ENCODE assay signal across 8 cellular contexts in the genomic region with DNA sequence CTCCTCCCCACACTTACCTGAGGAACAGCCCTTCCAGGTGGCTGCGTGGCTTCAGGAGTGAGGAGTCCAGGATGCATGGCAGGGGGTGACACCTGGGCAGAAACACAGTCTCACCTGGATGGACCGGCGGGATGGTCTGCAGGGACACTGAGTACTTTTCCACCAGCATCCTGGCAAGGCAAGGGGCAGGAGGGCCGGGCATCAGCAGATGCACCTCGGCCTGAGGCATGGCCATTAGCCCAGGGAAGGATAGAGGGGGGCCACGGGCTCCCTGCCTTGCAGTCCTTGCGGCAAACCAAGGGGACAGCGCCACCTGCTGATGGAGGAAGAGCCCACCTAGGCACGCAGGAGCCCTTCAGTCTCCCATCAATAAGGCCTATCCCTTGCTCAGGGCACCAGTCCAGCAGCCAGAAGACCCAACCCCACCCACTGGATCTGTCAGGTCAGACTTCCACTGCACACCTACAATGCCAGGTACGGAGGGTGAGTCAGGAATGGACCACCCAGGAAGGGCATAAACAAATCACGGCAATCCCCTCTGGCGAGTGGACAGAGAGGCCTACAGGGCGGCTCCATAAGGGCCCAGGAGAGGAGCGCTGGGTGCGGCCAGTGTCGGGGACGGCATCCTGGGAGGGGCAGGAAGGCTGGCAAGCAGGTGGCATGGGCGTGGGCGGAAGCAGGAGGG. TPM values are rescaled to one million over a fixed set of nuclear protein-coding genes. Genes with fewer than 3 reads are reported as not detected.
DNase-seq lines count a peak whose midpoint lies in the region; ATAC-seq and TF ChIP-seq lines count a peak whose summit lies in the region.

No MANE protein-coding gene starts in this region.

- no peaks in the 10 kb centered on the region for H3K9me3 Mint-ChIP-seq in nephron progenitor cell

- no peaks in the 10 kb centered on the region for H3K36me3 ChIP-seq in BE2C
- H3K36me3 ChIP-seq in Panc1 (ENCODE audit: control insufficient read depth, insufficient read depth, low read length), result no peaks in the 10 kb centered on the region

- H3K4me3 Mint-ChIP-seq in nephron progenitor cell, result no peak overlapping the region

- H3K27me3 Mint-ChIP-seq in nephron progenitor cell (ENCODE audit: low read depth, poor library complexity), result peaks cover 14% of the 10 kb centered on the region

- peak; percentile 73 for TF ChIP-seq CTCF in BE2C (IDR thresholded peaks at IDR 0.05; ENCODE audit: low read depth, low read length)
- TF ChIP-seq CTCF in LNCaP clone FGC (IDR thresholded peaks at IDR 0.05; ENCODE audit: control insufficient read depth, extremely low read depth, insufficient read depth), result peak; percentile 80
- TF ChIP-seq CTCF in Panc1 (IDR thresholded peaks at IDR 0.05), result peak; percentile 96
- TF ChIP-seq CTCF in nephron progenitor cell (IDR thresholded peaks at IDR 0.05), result peak; percentile 93

- H3K9me3 ChIP-seq in BE2C, result no peaks in the 10 kb centered on the region
- no peaks in the 10 kb centered on the region for H3K9me3 ChIP-seq in Panc1 (ENCODE audit: control insufficient read depth, insufficient read depth, low read depth, low read length)

- H3K27me3 ChIP-seq in BE2C, result no peaks in the 10 kb centered on the region
- H3K27me3 ChIP-seq in Panc1 (ENCODE audit: control insufficient read depth, insufficient read depth, low read length), result no peaks in the 10 kb centered on the region

- intact Hi-C loops in Panc1 (cut with micrococcal nuclease; ENCODE audit: unreplicated experiment), result no loop called here

- CTCF ChIA-PET in Panc1 (lab: Charles Lee), result interaction anchor here (0.6 to 1.2 kb wide), 2 partner anchors 48 to 102 kb away, joined by 3 read pairs; no protein-coding TSS in a partner anchor

- no peaks in the 10 kb centered on the region for H3K36me3 Mint-ChIP-seq in nephron progenitor cell (ENCODE audit: low read depth)

- BruUV-seq in Panc1 (replicated peaks; lab: Mats Ljungman, UMichigan), result no TSS peak

- peak; percentile 89 for ATAC-seq in GM19438 (IDR thresholded peaks at IDR 0.05; ENCODE audit: low read depth, unreplicated experiment)
- peak; percentile 99 for ATAC-seq in Panc1
- peak; percentile 76 for ATAC-seq in stimulated activated naive CD8-positive, alpha-beta T cell treated with anti-CD3 and anti-CD28 coated beads, Interleukin-15, Interleukin-2, amounts not matched to agents 100 U/mL and 50 U/mL, for 24 hours

- no peak overlapping the region for H3K27ac ChIP-seq in Panc1 (ENCODE audit: low read length)

- no peak overlapping the region for H3K27ac Mint-ChIP-seq in nephron progenitor cell

- H3K4me3 ChIP-seq in BE2C (ENCODE audit: low read depth, low read length) (no peak overlapping the region), LNCaP clone FGC (ENCODE audit: low read depth, low read length) (no peak overlapping the region), Panc1 (ENCODE audit: low read depth in 2 of 2, low read length in 2 of 2) (no peak overlapping the region)

- peaks cover 64% of the 10 kb centered on the region for H3K4me1 Mint-ChIP-seq in nephron progenitor cell

- in situ Hi-C loops in Panc1 (cut with HindIII; ENCODE audit: low pct_unique_long_range_greater_than_20kb, low sequenced_read_pairs), result no loop called here

- H3K4me1 ChIP-seq in BE2C (no peaks in the 10 kb centered on the region), Panc1 (ENCODE audit: control insufficient read depth, insufficient read depth, low read length) (no peaks in the 10 kb centered on the region)

- POLR2A ChIA-PET in Panc1 (lab: Charles Lee), result no interaction called here

- DNase-seq in BE2C, result peak; percentile 88
- peak; percentile 31 for DNase-seq in LNCaP clone FGC (ENCODE audit: low read depth)
- DNase-seq in Panc1 (ENCODE audit: low read depth, low spot score), result peak; percentile 46
- DNase-seq in activated T-cell treated with anti-CD3 and anti-CD28 coated beads, Interleukin-2, amount 50 U/mL, for 48 hours, result peak; percentile 90 to 91
- peak; percentile 69 for DNase-seq in fibroblast of gingiva (ENCODE audit: low read depth)
- DNase-seq in nephron progenitor cell, result peak; percentile 97
- DNase-seq in stimulated activated naive CD8-positive, alpha-beta T cell treated with anti-CD3 and anti-CD28 coated beads, Interleukin-15, Interleukin-2, amounts not matched to agents 100 U/mL and 50 U/mL, for 24 hours, result peak; percentile 94

RNA-seq across cellular contexts. Expression of a gene that starts 26.0 kb away (rescaled TPM):
- polyA plus RNA-seq in BE2C (2012; ENCODE audit: insufficient read depth, insufficient read length, low read depth), result not detected
- total RNA-seq in Panc1 (2021; ENCODE audit: unreplicated experiment), result 0.26 TPM
- 0.31 TPM for polyA plus RNA-seq in Panc1 (2012; ENCODE audit: insufficient read length)

Comparison
In these comparisons a context has a peak if more than half of its experiments do, and no peak if none do; other contexts are left out.
1. DNase-seq: peak in every context shown above with its lines; median percentile 97 in nephron progenitor cell; 94 in stimulated activated naive CD8-positive, alpha-beta T cell treated with anti-CD3 and anti-CD28 coated beads, Interleukin-15, Interleukin-2, amounts not matched to agents 100 U/mL and 50 U/mL, for 24 hours; 90 in activated T-cell treated with anti-CD3 and anti-CD28 coated beads, Interleukin-2, amount 50 U/mL, for 48 hours; 88 in BE2C; 69 in fibroblast of gingiva; 46 in Panc1; 31 in LNCaP clone FGC.